13 cellular contexts compared by ENCODE assay signal in the genomic region with DNA sequence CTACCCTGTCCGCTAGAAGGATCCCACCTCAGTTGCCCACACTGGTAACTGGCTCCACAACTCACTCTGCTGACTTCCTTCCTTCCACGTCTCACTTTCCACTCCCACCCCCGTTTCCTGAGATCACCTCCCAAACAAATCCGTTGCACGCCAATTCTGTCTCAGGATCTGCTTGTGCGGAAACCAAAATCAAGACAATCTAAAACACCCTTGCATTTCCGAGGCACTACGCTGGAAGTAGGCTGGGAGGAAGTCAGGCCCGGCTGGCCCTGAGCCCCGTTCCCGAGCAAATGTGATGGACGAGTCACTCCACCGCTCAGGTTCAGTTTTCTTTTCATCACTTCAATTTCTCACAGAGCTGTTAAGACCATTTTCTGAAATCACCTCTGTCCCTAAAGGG. TPM values are rescaled to one million over a fixed set of nuclear protein-coding genes. Genes with fewer than 3 reads are reported as not detected.
DNase-seq lines count a peak whose midpoint lies in the region; ATAC-seq and TF ChIP-seq lines count a peak whose summit lies in the region.
"Had no signal": no experiment of that assay in that cellular context is flagged by ENCODE, and none has a peak within 500 bp of the region (broad histone marks: within the 10 kb centered on the region; RNA-seq: fewer than 3 reads in every experiment).

No MANE protein-coding gene starts in this region.

- H3K4me1 Mint-ChIP-seq in HFFc6 (ENCODE audit: low read depth), result peaks cover 60% of the 10 kb centered on the region
- H3K4me1 Mint-ChIP-seq in stimulated activated memory B cell treated with anti-CD40 and anti-IgM and Interleukin-4, amounts not matched to agents 10 μg/mL and 1 μg/mL and 100 μg/mL, for 72 hours, result peaks cover 46% of the 10 kb centered on the region

- no peak overlapping the region for H3K4me3 Mint-ChIP-seq in HFFc6
- H3K4me3 Mint-ChIP-seq in stimulated activated memory B cell treated with anti-CD40 and anti-IgM and Interleukin-4, amounts not matched to agents 10 μg/mL and 1 μg/mL and 100 μg/mL, for 72 hours, result no peak overlapping the region
- H3K4me3 Mint-ChIP-seq: neural crest cell had no signal

- ATAC-seq in left lobe of liver, result peak; percentile 13
- no peak for ATAC-seq in stimulated activated memory B cell treated with anti-CD40 and anti-IgM and Interleukin-4, amounts not matched to agents 10 μg/mL and 1 μg/mL and 100 μg/mL, for 72 hours
- no peak for ATAC-seq in GM21390 (IDR thresholded peaks at IDR 0.05; ENCODE audit: unreplicated experiment)
- ATAC-seq in HG03135 (IDR thresholded peaks at IDR 0.05; ENCODE audit: unreplicated experiment), result no peak
- ATAC-seq: esophagus mucosa had no signal

- no peaks in the 10 kb centered on the region for H3K9me3 Mint-ChIP-seq in HFFc6
- no peaks in the 10 kb centered on the region for H3K9me3 Mint-ChIP-seq in stimulated activated memory B cell treated with anti-CD40 and anti-IgM and Interleukin-4, amounts not matched to agents 10 μg/mL and 1 μg/mL and 100 μg/mL, for 72 hours
- H3K9me3 Mint-ChIP-seq: neural crest cell had no signal

- H3K27me3 Mint-ChIP-seq in HFFc6 (ENCODE audit: insufficient read depth), result no peaks in the 10 kb centered on the region
- no peaks in the 10 kb centered on the region for H3K27me3 Mint-ChIP-seq in stimulated activated memory B cell treated with anti-CD40 and anti-IgM and Interleukin-4, amounts not matched to agents 10 μg/mL and 1 μg/mL and 100 μg/mL, for 72 hours

- no peak for TF ChIP-seq CTCF in HFFc6 (IDR thresholded peaks at IDR 0.05)
- TF ChIP-seq CTCF in cardiac fibroblast (IDR thresholded peaks at IDR 0.05; ENCODE audit: low read depth, low read length), result no peak

- peaks cover 8% of the 10 kb centered on the region for H3K36me3 Mint-ChIP-seq in HFFc6 (ENCODE audit: low read depth)
- no peaks in the 10 kb centered on the region for H3K36me3 Mint-ChIP-seq in stimulated activated memory B cell treated with anti-CD40 and anti-IgM and Interleukin-4, amounts not matched to agents 10 μg/mL and 1 μg/mL and 100 μg/mL, for 72 hours

- no peak overlapping the region for H3K4me3 ChIP-seq in cardiac fibroblast (replicated peaks in 1 of 2; ENCODE audit: low read depth in 2 of 2, low read length in 2 of 2)

- no peak for DNase-seq in HFFc6
- DNase-seq in cardiac fibroblast (ENCODE audit: low read depth in 2 of 2), result peak; percentile 15 to 30
- DNase-seq in left lobe of liver (ENCODE audit: low spot score), result no peak
- no peak for DNase-seq in NCI-H748 (lab: John Stamatoyannopoulos, UW; ENCODE audit: unreplicated experiment)
- DNase-seq in NCI-H526 treated with DMSO at 0.1 percent for 48 hours (lab: John Stamatoyannopoulos, UW), result no peak
- DNase-seq: activated T-cell treated with anti-CD3 and anti-CD28 coated beads for 4 hours, Kasumi-1, SHP77 treated with DMSO at 0.1 percent for 48 hours had no signal

- peak overlapping the region; percentile 41; the same call in 1 of the 2 replicates for H3K27ac Mint-ChIP-seq in HFFc6
- H3K27ac Mint-ChIP-seq in stimulated activated memory B cell treated with anti-CD40 and anti-IgM and Interleukin-4, amounts not matched to agents 10 μg/mL and 1 μg/mL and 100 μg/mL, for 72 hours, result peak overlapping the region; percentile 33

RNA-seq across cellular contexts. Expression of gene ABCB9, which starts 23.1 kb away (rescaled TPM):
- total RNA-seq in HFFc6 (2021; fragmentation: NEBNext Ultra II Directional; extraction: Animal tissue kit (Norgen Biotek cat#: 25700)), result 10 to 100 TPM in 3 of 6 experiments, 1 to 10 TPM in 3; 9.2 to 11.1 (median 10.0) TPM
- 1.2 TPM for total RNA-seq in left lobe of liver

RNA-seq across cellular contexts. Expression of gene OGFOD2, which starts 31.8 kb away (rescaled TPM):
- total RNA-seq in HFFc6 (2021; fragmentation: NEBNext Ultra II Directional; extraction: Animal tissue kit (Norgen Biotek cat#: 25700)), result 10 to 100 TPM; 16.2 to 18.3 (median 17.6) TPM
- total RNA-seq in left lobe of liver, result 26.1 TPM

RNA-seq across cellular contexts. Expression of gene ARL6IP4, which starts 37.3 kb away (rescaled TPM):
- 100 to 1,000 TPM; 128 to 180 (median 149) TPM for total RNA-seq in HFFc6 (2021; fragmentation: NEBNext Ultra II Directional; extraction: Animal tissue kit (Norgen Biotek cat#: 25700))
- total RNA-seq in left lobe of liver, result 122 TPM

RNA-seq across cellular contexts. Expression of gene VPS37B, which starts 47.3 kb away (rescaled TPM):
- 10 to 100 TPM; 26.4 to 33.1 (median 28.1) TPM for total RNA-seq in HFFc6 (2021; fragmentation: NEBNext Ultra II Directional; extraction: Animal tissue kit (Norgen Biotek cat#: 25700))
- 6.6 TPM for total RNA-seq in left lobe of liver

Comparison
In these comparisons a context has a peak if more than half of its experiments do, and no peak if none do; other contexts are left out.
1. DNase-seq: peak in cardiac fibroblast (2 of 2); none in HFFc6 (single experiment), left lobe of liver (single experiment), NCI-H748 (single experiment) and NCI-H526 treated with DMSO at 0.1 percent for 48 hours (single experiment).